1 cellular context compared by ENCODE assay signal in genomic region chr17:42311240-42312034, GRCh38.
TF ChIP-seq lines count a peak whose summit lies in the region.

No MANE protein-coding gene starts in this region.

TF ChIP-seq in HepG2, 621 proteins besides CTCF, POLR2A, EP300 and RAD21 (continued from another document and continues in another):
- TF ChIP-seq, protein P1, sequence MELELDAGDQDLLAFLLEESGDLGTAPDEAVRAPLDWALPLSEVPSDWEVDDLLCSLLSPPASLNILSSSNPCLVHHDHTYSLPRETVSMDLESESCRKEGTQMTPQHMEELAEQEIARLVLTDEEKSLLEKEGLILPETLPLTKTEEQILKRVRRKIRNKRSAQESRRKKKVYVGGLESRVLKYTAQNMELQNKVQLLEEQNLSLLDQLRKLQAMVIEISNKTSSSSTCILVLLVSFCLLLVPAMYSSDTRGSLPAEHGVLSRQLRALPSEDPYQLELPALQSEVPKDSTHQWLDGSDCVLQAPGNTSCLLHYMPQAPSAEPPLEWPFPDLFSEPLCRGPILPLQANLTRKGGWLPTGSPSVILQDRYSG (CRISPR knock-in tag; IDR thresholded peaks at IDR 0.05) = no peak
- TF ChIP-seq, protein P2, sequence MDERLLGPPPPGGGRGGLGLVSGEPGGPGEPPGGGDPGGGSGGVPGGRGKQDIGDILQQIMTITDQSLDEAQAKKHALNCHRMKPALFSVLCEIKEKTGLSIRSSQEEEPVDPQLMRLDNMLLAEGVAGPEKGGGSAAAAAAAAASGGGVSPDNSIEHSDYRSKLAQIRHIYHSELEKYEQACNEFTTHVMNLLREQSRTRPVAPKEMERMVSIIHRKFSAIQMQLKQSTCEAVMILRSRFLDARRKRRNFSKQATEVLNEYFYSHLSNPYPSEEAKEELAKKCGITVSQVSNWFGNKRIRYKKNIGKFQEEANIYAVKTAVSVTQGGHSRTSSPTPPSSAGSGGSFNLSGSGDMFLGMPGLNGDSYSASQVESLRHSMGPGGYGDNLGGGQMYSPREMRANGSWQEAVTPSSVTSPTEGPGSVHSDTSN (CRISPR knock-in tag; IDR thresholded peaks at IDR 0.05) = no peak
- TF ChIP-seq, protein P3, sequence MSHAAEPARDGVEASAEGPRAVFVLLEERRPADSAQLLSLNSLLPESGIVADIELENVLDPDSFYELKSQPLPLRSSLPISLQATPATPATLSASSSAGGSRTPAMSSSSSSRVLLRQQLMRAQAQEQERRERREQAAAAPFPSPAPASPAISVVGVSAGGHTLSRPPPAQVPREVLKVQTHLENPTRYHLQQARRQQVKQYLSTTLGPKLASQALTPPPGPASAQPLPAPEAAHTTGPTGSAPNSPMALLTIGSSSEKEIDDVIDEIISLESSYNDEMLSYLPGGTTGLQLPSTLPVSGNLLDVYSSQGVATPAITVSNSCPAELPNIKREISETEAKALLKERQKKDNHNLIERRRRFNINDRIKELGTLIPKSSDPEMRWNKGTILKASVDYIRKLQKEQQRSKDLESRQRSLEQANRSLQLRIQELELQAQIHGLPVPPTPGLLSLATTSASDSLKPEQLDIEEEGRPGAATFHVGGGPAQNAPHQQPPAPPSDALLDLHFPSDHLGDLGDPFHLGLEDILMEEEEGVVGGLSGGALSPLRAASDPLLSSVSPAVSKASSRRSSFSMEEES (CRISPR knock-in tag; IDR thresholded peaks at IDR 0.05) = peak; percentile 77
- 0 out of 2 replicates have a peak, but pooled peaks have one; percentile 10 for TF ChIP-seq NFYC (CRISPR knock-in tag; IDR thresholded peaks at IDR 0.05)
- 0 out of 2 replicates have a peak, but pooled peaks have one; percentile 29 for TF ChIP-seq ZSCAN20 (CRISPR knock-in tag; IDR thresholded peaks at IDR 0.05; ENCODE audit: borderline replicate concordance)
- no peak for TF ChIP-seq PAX8 (CRISPR knock-in tag; IDR thresholded peaks at IDR 0.05; ENCODE audit: borderline replicate concordance)
- TF ChIP-seq RBFOX2 (IDR thresholded peaks at IDR 0.05; ENCODE audit: low read depth, low read length) = no peak
- TF ChIP-seq JDP2 (CRISPR knock-in tag; IDR thresholded peaks at IDR 0.05; ENCODE audit: borderline replicate concordance) = no peak; the same call in 1 of the 2 replicates
- no peak for TF ChIP-seq IKZF1 (IDR thresholded peaks at IDR 0.05)
- 0 out of 2 replicates have a peak, but pooled peaks have one; percentile 73 for TF ChIP-seq SIX1 (CRISPR knock-in tag; IDR thresholded peaks at IDR 0.05; ENCODE audit: borderline replicate concordance)
- TF ChIP-seq ZFP82 (CRISPR knock-in tag; IDR thresholded peaks at IDR 0.05; ENCODE audit: borderline replicate concordance) = 0 out of 2 replicates have a peak, but pooled peaks have one; percentile 7
- no peak for TF ChIP-seq ZNF607 (CRISPR knock-in tag; IDR thresholded peaks at IDR 0.05; ENCODE audit: borderline replicate concordance)
- TF ChIP-seq ZNF776 (CRISPR knock-in tag; IDR thresholded peaks at IDR 0.05) = no peak
- TF ChIP-seq ELF3 (CRISPR knock-in tag; IDR thresholded peaks at IDR 0.05) = peak; percentile 63
- TF ChIP-seq, protein P4, sequence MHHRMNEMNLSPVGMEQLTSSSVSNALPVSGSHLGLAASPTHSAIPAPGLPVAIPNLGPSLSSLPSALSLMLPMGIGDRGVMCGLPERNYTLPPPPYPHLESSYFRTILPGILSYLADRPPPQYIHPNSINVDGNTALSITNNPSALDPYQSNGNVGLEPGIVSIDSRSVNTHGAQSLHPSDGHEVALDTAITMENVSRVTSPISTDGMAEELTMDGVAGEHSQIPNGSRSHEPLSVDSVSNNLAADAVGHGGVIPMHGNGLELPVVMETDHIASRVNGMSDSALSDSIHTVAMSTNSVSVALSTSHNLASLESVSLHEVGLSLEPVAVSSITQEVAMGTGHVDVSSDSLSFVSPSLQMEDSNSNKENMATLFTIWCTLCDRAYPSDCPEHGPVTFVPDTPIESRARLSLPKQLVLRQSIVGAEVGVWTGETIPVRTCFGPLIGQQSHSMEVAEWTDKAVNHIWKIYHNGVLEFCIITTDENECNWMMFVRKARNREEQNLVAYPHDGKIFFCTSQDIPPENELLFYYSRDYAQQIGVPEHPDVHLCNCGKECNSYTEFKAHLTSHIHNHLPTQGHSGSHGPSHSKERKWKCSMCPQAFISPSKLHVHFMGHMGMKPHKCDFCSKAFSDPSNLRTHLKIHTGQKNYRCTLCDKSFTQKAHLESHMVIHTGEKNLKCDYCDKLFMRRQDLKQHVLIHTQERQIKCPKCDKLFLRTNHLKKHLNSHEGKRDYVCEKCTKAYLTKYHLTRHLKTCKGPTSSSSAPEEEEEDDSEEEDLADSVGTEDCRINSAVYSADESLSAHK (CRISPR knock-in tag; IDR thresholded peaks at IDR 0.05; ENCODE audit: borderline replicate concordance) = no peak
- peak; percentile 82 for TF ChIP-seq ZNF792 (CRISPR knock-in tag; IDR thresholded peaks at IDR 0.05)
- peak; percentile 24 for TF ChIP-seq STAG1 (CRISPR knock-in tag; IDR thresholded peaks at IDR 0.05)
- no peak for TF ChIP-seq PHF20 (CRISPR knock-in tag; IDR thresholded peaks at IDR 0.05)
- no peak for TF ChIP-seq ZNF225 (CRISPR knock-in tag; IDR thresholded peaks at IDR 0.05)
- no peak for TF ChIP-seq FOXM1 (CRISPR knock-in tag; IDR thresholded peaks at IDR 0.05)
- no peak for TF ChIP-seq CERS6 (CRISPR knock-in tag; IDR thresholded peaks at IDR 0.05)
- no peak for TF ChIP-seq ZNF20 (CRISPR knock-in tag; IDR thresholded peaks at IDR 0.05)
- TF ChIP-seq POLR2G (IDR thresholded peaks at IDR 0.05; ENCODE audit: low read depth, low read length) = peak; percentile 52
- TF ChIP-seq PCBP1 (IDR thresholded peaks at IDR 0.05; ENCODE audit: borderline replicate concordance, low read depth, low read length) = no peak
- TF ChIP-seq ZBTB43 (CRISPR knock-in tag; conservative IDR thresholded peaks at IDR 0.05) = no peak
- TF ChIP-seq RBM39 (IDR thresholded peaks at IDR 0.05; ENCODE audit: low read depth, low read length, poor library complexity, severe bottlenecking) = no peak
- no peak for TF ChIP-seq NFKB2 (CRISPR knock-in tag; IDR thresholded peaks at IDR 0.05; ENCODE audit: borderline replicate concordance)
- TF ChIP-seq, protein P5, sequence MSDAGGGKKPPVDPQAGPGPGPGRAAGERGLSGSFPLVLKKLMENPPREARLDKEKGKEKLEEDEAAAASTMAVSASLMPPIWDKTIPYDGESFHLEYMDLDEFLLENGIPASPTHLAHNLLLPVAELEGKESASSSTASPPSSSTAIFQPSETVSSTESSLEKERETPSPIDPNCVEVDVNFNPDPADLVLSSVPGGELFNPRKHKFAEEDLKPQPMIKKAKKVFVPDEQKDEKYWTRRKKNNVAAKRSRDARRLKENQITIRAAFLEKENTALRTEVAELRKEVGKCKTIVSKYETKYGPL (CRISPR knock-in tag; IDR thresholded peaks at IDR 0.05) = peak; percentile 98
- no peak for TF ChIP-seq ATM (IDR thresholded peaks at IDR 0.05; ENCODE audit: borderline replicate concordance)
- 0 out of 2 replicates have a peak, but pooled peaks have one; percentile 76 for TF ChIP-seq ZNF567 (CRISPR knock-in tag; IDR thresholded peaks at IDR 0.05; ENCODE audit: borderline replicate concordance)
- no peak for TF ChIP-seq NR3C1 (CRISPR knock-in tag; IDR thresholded peaks at IDR 0.05)
- peak; percentile 78; the same call in 1 of the 2 replicates for TF ChIP-seq ZMAT3 (CRISPR knock-in tag; conservative IDR thresholded peaks at IDR 0.05)
- TF ChIP-seq MLX (CRISPR knock-in tag; IDR thresholded peaks at IDR 0.05) = peak; percentile 92
- TF ChIP-seq JUNB (CRISPR knock-in tag; IDR thresholded peaks at IDR 0.05; ENCODE audit: borderline replicate concordance) = no peak
- TF ChIP-seq, protein P6, sequence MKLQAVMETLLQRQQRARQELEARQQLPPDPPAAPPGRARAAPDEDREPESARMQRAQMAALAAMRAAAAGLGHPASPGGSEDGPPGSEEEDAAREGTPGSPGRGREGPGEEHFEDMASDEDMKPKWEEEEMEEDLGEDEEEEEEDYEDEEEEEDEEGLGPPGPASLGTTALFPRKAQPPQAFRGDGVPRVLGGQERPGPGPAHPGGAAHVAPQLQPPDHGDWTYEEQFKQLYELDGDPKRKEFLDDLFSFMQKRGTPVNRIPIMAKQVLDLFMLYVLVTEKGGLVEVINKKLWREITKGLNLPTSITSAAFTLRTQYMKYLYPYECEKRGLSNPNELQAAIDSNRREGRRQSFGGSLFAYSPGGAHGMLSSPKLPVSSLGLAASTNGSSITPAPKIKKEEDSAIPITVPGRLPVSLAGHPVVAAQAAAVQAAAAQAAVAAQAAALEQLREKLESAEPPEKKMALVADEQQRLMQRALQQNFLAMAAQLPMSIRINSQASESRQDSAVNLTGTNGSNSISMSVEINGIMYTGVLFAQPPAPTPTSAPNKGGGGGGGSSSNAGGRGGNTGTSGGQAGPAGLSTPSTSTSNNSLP (IDR thresholded peaks at IDR 0.05; ENCODE audit: low read depth, low read length) = 0 out of 2 replicates have a peak, but pooled peaks have one; percentile 17
- TF ChIP-seq ZNF605 (CRISPR knock-in tag; IDR thresholded peaks at IDR 0.05) = no peak; the same call in 1 of the 2 replicates
- no peak for TF ChIP-seq E2F5 (CRISPR knock-in tag; conservative IDR thresholded peaks at IDR 0.05)
- 0 out of 2 replicates have a peak, but pooled peaks have one; percentile 41 for TF ChIP-seq MNT (IDR thresholded peaks at IDR 0.05)
- TF ChIP-seq ERF (CRISPR knock-in tag; IDR thresholded peaks at IDR 0.05) = peak; percentile 96
- 0 out of 2 replicates have a peak, but pooled peaks have one; percentile 31 for TF ChIP-seq ZFP41 (CRISPR knock-in tag; IDR thresholded peaks at IDR 0.05; ENCODE audit: borderline replicate concordance)
- peak; percentile 76 for TF ChIP-seq FOXA3 (CRISPR knock-in tag; IDR thresholded peaks at IDR 0.05)
- no peak for TF ChIP-seq ZNF576 (CRISPR knock-in tag; IDR thresholded peaks at IDR 0.05)
- TF ChIP-seq ARHGAP35 (CRISPR knock-in tag; IDR thresholded peaks at IDR 0.05; ENCODE audit: borderline replicate concordance) = 0 out of 2 replicates have a peak, but pooled peaks have one; percentile 71
- 0 out of 2 replicates have a peak, but pooled peaks have one; percentile 87 for TF ChIP-seq MTERF4 (CRISPR knock-in tag; IDR thresholded peaks at IDR 0.05)
- TF ChIP-seq ZEB1 (IDR thresholded peaks at IDR 0.05; ENCODE audit: insufficient replicate concordance, low read depth) = no peak
